In the genomic region with DNA sequence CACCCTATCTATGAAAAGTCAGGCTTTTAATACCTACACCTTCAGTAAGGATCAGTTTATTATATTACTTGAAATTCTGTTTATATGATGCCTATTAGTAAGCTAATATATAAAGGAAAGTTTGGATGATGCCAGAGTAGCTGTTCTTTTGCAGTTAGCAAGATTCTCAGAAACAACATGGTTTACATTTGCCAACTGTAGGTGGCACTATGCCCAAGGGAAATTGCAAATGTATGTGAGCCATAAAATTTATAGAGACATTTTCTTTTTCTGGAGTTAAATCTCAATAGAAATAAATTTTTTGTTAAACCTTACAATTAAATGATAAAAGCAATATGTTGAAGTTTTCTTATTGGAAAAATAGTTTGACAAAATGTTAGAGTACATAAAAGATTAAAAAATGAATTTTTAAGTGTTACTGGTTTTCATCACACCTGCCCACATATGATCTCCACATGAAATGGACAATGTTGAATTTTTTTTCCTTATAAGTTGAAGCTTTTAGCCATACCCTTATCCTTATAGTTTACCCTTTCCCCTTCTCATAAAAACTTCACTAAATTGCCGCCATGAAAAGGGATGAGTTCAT, we compare ENCODE assay signal across 9 cellular contexts. TPM values are rescaled to one million over a fixed set of nuclear protein-coding genes. Genes with fewer than 3 reads are reported as not detected.
DNase-seq lines count a peak whose midpoint lies in the region; ATAC-seq and TF ChIP-seq lines count a peak whose summit lies in the region.
"Had no signal": no experiment of that assay in that cellular context is flagged by ENCODE, and none has a peak within 500 bp of the region (broad histone marks: within the 10 kb centered on the region; RNA-seq: fewer than 3 reads in every experiment).

No MANE protein-coding gene starts in this region.

- TF ChIP-seq CTCF in dorsolateral prefrontal cortex (IDR thresholded peaks at IDR 0.05 in 54 of 56, conservative IDR thresholded peaks at IDR 0.05 in 2 of 56; ENCODE audit: low read depth in 1 of 56, partially characterized antibody in 56 of 56), result peak in 55 of 56 donors; percentile 33 to 79 (median 64)

- H3K4me3 Mint-ChIP-seq in T-helper 17 cell, result no peak overlapping the region
- H3K4me3 Mint-ChIP-seq in naive thymus-derived CD4-positive, alpha-beta T cell, result no peak overlapping the region

- no peaks in the 10 kb centered on the region for H3K9me3 Mint-ChIP-seq in naive thymus-derived CD4-positive, alpha-beta T cell

- H3K36me3 ChIP-seq in naive thymus-derived CD4-positive, alpha-beta T cell (ENCODE audit: control insufficient read depth in 2 of 3, insufficient read depth in 3 of 3, low read length in 3 of 3), result no peaks in the 10 kb centered on the region

- no peaks in the 10 kb centered on the region for H3K9me3 ChIP-seq in T-helper 17 cell (ENCODE audit: control insufficient read depth, low read length, poor library complexity, severe bottlenecking)
- H3K9me3 ChIP-seq in naive thymus-derived CD4-positive, alpha-beta T cell (ENCODE audit: control insufficient read depth in 2 of 3, low read length in 3 of 3), result no peaks in the 10 kb centered on the region

- no peak overlapping the region for H3K27ac ChIP-seq in dorsolateral prefrontal cortex
- H3K27ac ChIP-seq in naive thymus-derived CD4-positive, alpha-beta T cell (ENCODE audit: low read depth, low read length), result no peak overlapping the region

- POLR2A ChIA-PET in naive thymus-derived CD4-positive, alpha-beta T cell (lab: Charles Lee), result no interaction called here

- CTCF ChIA-PET in naive thymus-derived CD4-positive, alpha-beta T cell (lab: Charles Lee), result interaction anchor here (0.5 to 4.6 kb wide), 19 partner anchors 8 to 626 kb away, joined by 3 to 27 read pairs (median 4); no protein-coding TSS in a partner anchor

- intact Hi-C loops in dorsolateral prefrontal cortex (cut with DNase I), result loop anchor here (5.0 kb wide), 1 partner anchor 295 kb away; no protein-coding TSS in a partner anchor
- intact Hi-C loops in naive thymus-derived CD4-positive, alpha-beta T cell (cut with micrococcal nuclease), result loop anchor here (1.0 to 10.0 kb wide), 9 partner anchors 294 to 862 kb away; partner anchors contain the start of genes GFI1 (in 2 of the 2), GLMN (in 1 of the 2) and RPAP2 (in 1 of the 2)

- ATAC-seq in T-helper 17 cell (peak; percentile 52), GM21390 (IDR thresholded peaks at IDR 0.05; ENCODE audit: unreplicated experiment) (no peak), GM19328 (IDR thresholded peaks at IDR 0.05; ENCODE audit: unreplicated experiment) (no peak)
- ATAC-seq in naive thymus-derived CD4-positive, alpha-beta T cell, result peak; percentile 64

- peaks cover 9% of the 10 kb centered on the region for H3K27me3 Mint-ChIP-seq in T-helper 17 cell
- H3K27me3 Mint-ChIP-seq in naive thymus-derived CD4-positive, alpha-beta T cell, result peaks cover 0 to 10% (median 0%) of the 10 kb centered on the region in 5 donors

- H3K36me3 Mint-ChIP-seq in T-helper 17 cell (ENCODE audit: low read depth), result no peaks in the 10 kb centered on the region
- no peaks in the 10 kb centered on the region for H3K36me3 Mint-ChIP-seq in naive thymus-derived CD4-positive, alpha-beta T cell

- no peak overlapping the region for H3K27ac Mint-ChIP-seq in T-helper 17 cell
- no peak overlapping the region for H3K27ac Mint-ChIP-seq in naive thymus-derived CD4-positive, alpha-beta T cell

- no peaks in the 10 kb centered on the region for H3K4me1 ChIP-seq in naive thymus-derived CD4-positive, alpha-beta T cell (ENCODE audit: control insufficient read depth in 2 of 2, insufficient read depth in 2 of 2, low read length in 2 of 2)

- peaks cover 0 to 8% (median 0%) of the 10 kb centered on the region in 45 donors for H3K27me3 ChIP-seq in dorsolateral prefrontal cortex
- H3K27me3 ChIP-seq in naive thymus-derived CD4-positive, alpha-beta T cell (ENCODE audit: control insufficient read depth in 2 of 2, insufficient read depth in 2 of 2, low read length in 2 of 2), result no peaks in the 10 kb centered on the region

- no peaks in the 10 kb centered on the region for H3K4me1 Mint-ChIP-seq in T-helper 17 cell
- H3K4me1 Mint-ChIP-seq in naive thymus-derived CD4-positive, alpha-beta T cell, result no peaks in the 10 kb centered on the region

- no peak overlapping the region for H3K4me3 ChIP-seq in dorsolateral prefrontal cortex
- H3K4me3 ChIP-seq in naive thymus-derived CD4-positive, alpha-beta T cell (ENCODE audit: low read length), result no peak overlapping the region

- DNase-seq in activated CD8-positive, alpha-beta memory T cell treated with anti-CD3 and anti-CD28 coated beads, Interleukin-2, amount 50 U/mL, for 1 hour (ENCODE audit: extremely low read depth), result peak; percentile 5
- no peak for DNase-seq in activated CD8-positive, alpha-beta memory T cell treated with anti-CD3 and anti-CD28 coated beads, Interleukin-2, amount 50 U/mL, for 48 hours
- DNase-seq in NAMALWA (ENCODE audit: low spot score) (peak; percentile 71), T-helper 17 cell (peak in 1 of 3 donors; percentile 27), dorsolateral prefrontal cortex (peak in 2 of 10 donors; percentile 30 to 49)
- DNase-seq in naive thymus-derived CD4-positive, alpha-beta T cell, result peak in 7 of 9 donors; percentile 26 to 64 (median 49)

RNA-seq across cellular contexts. Expression of gene EPHX4, which starts 32.1 kb away (rescaled TPM):
- not detected for total RNA-seq in T-helper 17 cell
- total RNA-seq in dorsolateral prefrontal cortex, result 10 to 100 TPM in 118 of 120 experiments, 1 to 10 TPM in 2; 3.6 to 37.6 (median 22.4) TPM
- total RNA-seq in naive thymus-derived CD4-positive, alpha-beta T cell, result under 1 TPM in 1 of 5 experiments, not detected in 4; 0.44 TPM
- polyA plus RNA-seq in naive thymus-derived CD4-positive, alpha-beta T cell, result not detected

RNA-seq across cellular contexts. Expression of gene BRDT, which starts 48.5 kb away (rescaled TPM):
- total RNA-seq in T-helper 17 cell (under 1 TPM in 1 of 2 donors, not detected in 1; 0.68 TPM), dorsolateral prefrontal cortex (1 to 10 TPM in 1 of 120 experiments, under 1 TPM in 1, not detected in 118; 0.96 to 1.2 TPM)
- not detected for total RNA-seq in naive thymus-derived CD4-positive, alpha-beta T cell
- polyA plus RNA-seq in naive thymus-derived CD4-positive, alpha-beta T cell, result not detected
- polyA plus RNA-seq: esophagus had no signal

Comparison
In these comparisons a context has a peak if more than half of its experiments do, and no peak if none do; other contexts are left out.
1. ATAC-seq: peak in T-helper 17 cell (single experiment) and naive thymus-derived CD4-positive, alpha-beta T cell (single experiment); none in GM21390 (single experiment) and GM19328 (single experiment).